8 cellular contexts compared by ENCODE assay signal in genomic region chr4:52861879-52862604, GRCh38. TPM values are rescaled to one million over a fixed set of nuclear protein-coding genes. Genes with fewer than 3 reads are reported as not detected.
DNase-seq lines count a peak whose midpoint lies in the region; ATAC-seq lines count a peak whose summit lies in the region.

RASL11B (plus strand) TSS chr4:52862317; CDS start chr4:52862508, 191 bp downstream.

- H3K27me3 Mint-ChIP-seq in natural killer cell treated with Interleukin-12 subunit alpha and Interleukin-12 subunit beta and Interleukin-15 and Interleukin-18, amount 100 ng/mL, for 72 hours = peaks cover 33 to 57% of the 10 kb centered on the region in 2 donors
- H3K27me3 Mint-ChIP-seq in stimulated activated naive B cell treated with anti-CD40 and anti-IgM and Interleukin-4, amounts not matched to agents 10 μg/mL and 1 μg/mL and 100 μg/mL, for 72 hours = peaks cover 43 to 55% of the 10 kb centered on the region in 2 donors

- H3K27ac Mint-ChIP-seq in natural killer cell treated with Interleukin-12 subunit alpha and Interleukin-12 subunit beta and Interleukin-15 and Interleukin-18, amount 100 ng/mL, for 72 hours = no peak within 1 kb of the TSS
- peak within 1 kb of the TSS; percentile 51 for H3K27ac Mint-ChIP-seq in stimulated activated naive B cell treated with anti-CD40 and anti-IgM and Interleukin-4, amounts not matched to agents 10 μg/mL and 1 μg/mL and 100 μg/mL, for 72 hours

- DNase-seq in COLO829 (ENCODE audit: low spot score) = peak; percentile 75
- peak; percentile 20 for DNase-seq in HS-5 (ENCODE audit: low read depth)
- peak; percentile 25 for DNase-seq in OCI-M2 (lab: John Stamatoyannopoulos, UW; ENCODE audit: unreplicated experiment)
- peak; percentile 67 to 68 for DNase-seq in activated T-helper 1 cell treated with anti-CD3 and anti-CD28 coated beads, Interleukin-2, amount 50 U/mL, for 16 hours (ENCODE audit: low read depth in 1 of 2, low spot score in 1 of 2)
- peak; percentile 46 for DNase-seq in fibroblast of peridontal ligament (ENCODE audit: extremely low read depth)
- DNase-seq in natural killer cell treated with Interleukin-12 subunit alpha and Interleukin-12 subunit beta and Interleukin-15 and Interleukin-18, amount 100 ng/mL, for 72 hours (ENCODE audit: low spot score) = peak; percentile 88
- DNase-seq in stimulated activated naive B cell treated with anti-CD40 and anti-IgM and Interleukin-4, amounts not matched to agents 10 μg/mL and 1 μg/mL and 100 μg/mL, for 72 hours = peak; percentile 73

- no peaks in the 10 kb centered on the region for H3K36me3 Mint-ChIP-seq in natural killer cell treated with Interleukin-12 subunit alpha and Interleukin-12 subunit beta and Interleukin-15 and Interleukin-18, amount 100 ng/mL, for 72 hours
- peaks cover 7 to 10% of the 10 kb centered on the region in 2 donors for H3K36me3 Mint-ChIP-seq in stimulated activated naive B cell treated with anti-CD40 and anti-IgM and Interleukin-4, amounts not matched to agents 10 μg/mL and 1 μg/mL and 100 μg/mL, for 72 hours

- H3K4me1 Mint-ChIP-seq in natural killer cell treated with Interleukin-12 subunit alpha and Interleukin-12 subunit beta and Interleukin-15 and Interleukin-18, amount 100 ng/mL, for 72 hours (ENCODE audit: low read depth in 2 of 2) = peaks cover 9 to 11% of the 10 kb centered on the region in 2 donors
- peaks cover 6 to 24% of the 10 kb centered on the region in 2 donors for H3K4me1 Mint-ChIP-seq in stimulated activated naive B cell treated with anti-CD40 and anti-IgM and Interleukin-4, amounts not matched to agents 10 μg/mL and 1 μg/mL and 100 μg/mL, for 72 hours

- no peaks in the 10 kb centered on the region for H3K9me3 Mint-ChIP-seq in natural killer cell treated with Interleukin-12 subunit alpha and Interleukin-12 subunit beta and Interleukin-15 and Interleukin-18, amount 100 ng/mL, for 72 hours
- peaks cover 13 to 15% of the 10 kb centered on the region in 2 donors for H3K9me3 Mint-ChIP-seq in stimulated activated naive B cell treated with anti-CD40 and anti-IgM and Interleukin-4, amounts not matched to agents 10 μg/mL and 1 μg/mL and 100 μg/mL, for 72 hours

- peak within 1 kb of the TSS; percentile 77 for H3K4me3 Mint-ChIP-seq in natural killer cell treated with Interleukin-12 subunit alpha and Interleukin-12 subunit beta and Interleukin-15 and Interleukin-18, amount 100 ng/mL, for 72 hours
- H3K4me3 Mint-ChIP-seq in stimulated activated naive B cell treated with anti-CD40 and anti-IgM and Interleukin-4, amounts not matched to agents 10 μg/mL and 1 μg/mL and 100 μg/mL, for 72 hours = peak within 1 kb of the TSS; percentile 84 to 85

- ATAC-seq in GM21360 (IDR thresholded peaks at IDR 0.05; ENCODE audit: unreplicated experiment) = peak; percentile 99
- ATAC-seq in natural killer cell treated with Interleukin-12 subunit alpha and Interleukin-12 subunit beta and Interleukin-15 and Interleukin-18, amount 100 ng/mL, for 72 hours = peak; percentile 99
- peak; percentile 98 to 99 for ATAC-seq in stimulated activated naive B cell treated with anti-CD40 and anti-IgM and Interleukin-4, amounts not matched to agents 10 μg/mL and 1 μg/mL and 100 μg/mL, for 72 hours (replicated peaks)

RNA-seq across cellular contexts. Expression of gene RASL11B, which starts in this region (rescaled TPM):
- not detected for total RNA-seq in natural killer cell treated with Interleukin-12 subunit alpha and Interleukin-12 subunit beta and Interleukin-15 and Interleukin-18, amount 100 ng/mL, for 72 hours

Comparison
In these comparisons a context has a peak if more than half of its experiments do, and no peak if none do; other contexts are left out.
1. Peak in every context shown above with its lines: DNase-seq and ATAC-seq.
2. Peak in DNase-seq and ATAC-seq in natural killer cell treated with Interleukin-12 subunit alpha and Interleukin-12 subunit beta and Interleukin-15 and Interleukin-18, amount 100 ng/mL, for 72 hours; RNA of the gene not detected or under 1 TPM.
3. DNase-seq: peak in every context shown above with its lines; median percentile 88 in natural killer cell treated with Interleukin-12 subunit alpha and Interleukin-12 subunit beta and Interleukin-15 and Interleukin-18, amount 100 ng/mL, for 72 hours; 75 in COLO829; 73 in stimulated activated naive B cell treated with anti-CD40 and anti-IgM and Interleukin-4, amounts not matched to agents 10 μg/mL and 1 μg/mL and 100 μg/mL, for 72 hours; 68 in activated T-helper 1 cell treated with anti-CD3 and anti-CD28 coated beads, Interleukin-2, amount 50 U/mL, for 16 hours; 46 in fibroblast of peridontal ligament; 25 in OCI-M2; 20 in HS-5.